ENCODE assay signal across 16 cellular contexts in genomic region chr12:117514016-117514415, GRCh38.
DNase-seq lines count a peak whose midpoint lies in the region; ATAC-seq and TF ChIP-seq lines count a peak whose summit lies in the region.
"Had no signal": no experiment of that assay in that cellular context is flagged by ENCODE, and none has a peak within 500 bp of the region (broad histone marks: within the 10 kb centered on the region; RNA-seq: fewer than 3 reads in every experiment).

No MANE protein-coding gene starts in this region.

- peaks cover 8% of the 10 kb centered on the region for H3K4me1 Mint-ChIP-seq in glutamatergic neuron (ENCODE audit: low read depth, unreplicated experiment)
- H3K4me1 Mint-ChIP-seq: activated naive CD8-positive, alpha-beta T cell treated with anti-CD3 and anti-CD28 coated beads, Interleukin-2, amount 10 ng/mL, durations not matched to agents 7 days and 5 days had no signal

- peaks cover 0 to 9% (median under 1%) of the 10 kb centered on the region in 9 donors for H3K4me1 ChIP-seq in heart right ventricle

- H3K9me3 Mint-ChIP-seq in glutamatergic neuron (ENCODE audit: unreplicated experiment): peaks cover 5% of the 10 kb centered on the region
- H3K9me3 Mint-ChIP-seq: activated naive CD8-positive, alpha-beta T cell treated with anti-CD3 and anti-CD28 coated beads, Interleukin-2, amount 10 ng/mL, durations not matched to agents 7 days and 5 days had no signal

- no peak overlapping the region for H3K4me3 Mint-ChIP-seq in glutamatergic neuron (ENCODE audit: unreplicated experiment)
- H3K4me3 Mint-ChIP-seq: activated naive CD8-positive, alpha-beta T cell treated with anti-CD3 and anti-CD28 coated beads, Interleukin-2, amount 10 ng/mL, durations not matched to agents 7 days and 5 days had no signal

- DNase-seq in NCI-H1092 (lab: John Stamatoyannopoulos, UW): peak; percentile 56
- DNase-seq in NCI-H526 treated with DMSO at 0.1 percent for 48 hours (lab: John Stamatoyannopoulos, UW): peak; percentile 56
- DNase-seq in heart right ventricle: peak in 1 of 2 donors; percentile 23
- peak; percentile 21 for DNase-seq in putamen (ENCODE audit: low spot score)
- DNase-seq in glutamatergic neuron: no peak
- no peak for DNase-seq in activated CD4-positive, alpha-beta T cell treated with anti-CD3 and anti-CD28 coated beads for 4 hours
- DNase-seq in NOMO-1 treated with dmso at 0.1 percent for 144 hours (lab: John Stamatoyannopoulos, UW; ENCODE audit: unreplicated experiment): no peak
- DNase-seq in activated gamma-delta T cell treated with Interleukin-2 at 50 U/mL for 16 hours: no peak
- DNase-seq: activated naive CD8-positive, alpha-beta T cell treated with anti-CD3 and anti-CD28 coated beads, Interleukin-2, amount 10 ng/mL, durations not matched to agents 7 days and 5 days; activated T-cell treated with anti-CD3 and anti-CD28 coated beads for 4 hours; EL; OCI-M1; stimulated activated CD4-positive, alpha-beta T cell treated with anti-CD3 and anti-CD28 coated beads, Interleukin-2, amount 100 ng/mL, for 24 hours; SW 1271 had no signal

- peaks cover 1% of the 10 kb centered on the region for H3K36me3 Mint-ChIP-seq in glutamatergic neuron (ENCODE audit: unreplicated experiment)
- H3K36me3 Mint-ChIP-seq: activated naive CD8-positive, alpha-beta T cell treated with anti-CD3 and anti-CD28 coated beads, Interleukin-2, amount 10 ng/mL, durations not matched to agents 7 days and 5 days had no signal

- no peaks in the 10 kb centered on the region for H3K27me3 Mint-ChIP-seq in glutamatergic neuron (ENCODE audit: unreplicated experiment)
- H3K27me3 Mint-ChIP-seq: activated naive CD8-positive, alpha-beta T cell treated with anti-CD3 and anti-CD28 coated beads, Interleukin-2, amount 10 ng/mL, durations not matched to agents 7 days and 5 days had no signal

- H3K4me3 ChIP-seq in heart right ventricle: no peak overlapping the region
- H3K4me3 ChIP-seq: coronary artery had no signal

- no peaks in the 10 kb centered on the region for H3K27me3 ChIP-seq in heart right ventricle

- TF ChIP-seq CTCF in heart right ventricle (IDR thresholded peaks at IDR 0.05) (no peak), glutamatergic neuron (IDR thresholded peaks at IDR 0.05; ENCODE audit: partially characterized antibody, unreplicated experiment) (no peak)

- peak in 7 of 8 donors; percentile 40 to 89 (median 75) for ATAC-seq in heart right ventricle
- ATAC-seq: activated CD4-positive, CD25-positive, alpha-beta regulatory T cell treated with anti-CD3 and anti-CD28 coated beads, Interleukin-2, amount 50 U/mL, for 24 hours had no signal

- H3K27ac ChIP-seq in heart right ventricle: peak overlapping the region in 9 of 10 donors; percentile 29 to 71 (median 42)
- H3K27ac ChIP-seq: coronary artery had no signal

- intact Hi-C loops in heart right ventricle (cut with DNase I): no loop called here

- no peaks in the 10 kb centered on the region for H3K36me3 ChIP-seq in heart right ventricle

- H3K9me3 ChIP-seq in heart right ventricle: peaks cover 0 to 8% (median 0%) of the 10 kb centered on the region in 11 donors

- H3K27ac Mint-ChIP-seq in glutamatergic neuron (ENCODE audit: unreplicated experiment): no peak overlapping the region
- H3K27ac Mint-ChIP-seq: activated naive CD8-positive, alpha-beta T cell treated with anti-CD3 and anti-CD28 coated beads, Interleukin-2, amount 10 ng/mL, durations not matched to agents 7 days and 5 days had no signal

- WGBS in heart right ventricle, 2 donors: 23% methylated on average over 5 of the region's 5 CpGs

Comparison
In these comparisons a context has a peak if more than half of its experiments do, and no peak if none do; other contexts are left out.
1. DNase-seq: peak in NCI-H1092 (single experiment), NCI-H526 treated with DMSO at 0.1 percent for 48 hours (single experiment) and putamen (single experiment); none in glutamatergic neuron (single experiment), activated CD4-positive, alpha-beta T cell treated with anti-CD3 and anti-CD28 coated beads for 4 hours (0 of 2), NOMO-1 treated with dmso at 0.1 percent for 144 hours (single experiment) and activated gamma-delta T cell treated with Interleukin-2 at 50 U/mL for 16 hours (single experiment).